ENCODE assay signal across 17 cellular contexts in genomic region chr18:35828591-35828990, GRCh38.
DNase-seq lines count a peak whose midpoint lies in the region; ATAC-seq and TF ChIP-seq lines count a peak whose summit lies in the region.
"Had no signal": no experiment of that assay in that cellular context is flagged by ENCODE, and none has a peak within 500 bp of the region (broad histone marks: within the 10 kb centered on the region; RNA-seq: fewer than 3 reads in every experiment).

No MANE protein-coding gene starts in this region.

- no peak overlapping the region for H3K27ac Mint-ChIP-seq in endothelial cell (ENCODE audit: unreplicated experiment)
- H3K27ac Mint-ChIP-seq: B cell; CD4-positive, alpha-beta T cell had no signal

- H3K9me3 Mint-ChIP-seq in endothelial cell (ENCODE audit: unreplicated experiment): peaks cover 33% of the 10 kb centered on the region

- peaks cover 24% of the 10 kb centered on the region for H3K36me3 Mint-ChIP-seq in endothelial cell (ENCODE audit: low read depth, unreplicated experiment)

- peaks cover 27% of the 10 kb centered on the region for H3K9me3 ChIP-seq in ES-I3 (ENCODE audit: control insufficient read depth, insufficient read depth, low read length)
- peaks cover 20% of the 10 kb centered on the region; the same call in 1 of the 2 replicates for H3K9me3 ChIP-seq in HUES6 (ENCODE audit: control insufficient read depth, insufficient read depth, low read depth, low read length)
- H3K9me3 ChIP-seq in iPS-20b (ENCODE audit: insufficient read depth, low read depth, low read length): peaks cover 23% of the 10 kb centered on the region; the same call in 1 of the 2 replicates

- H3K4me3 ChIP-seq in HUES6 (ENCODE audit: low read depth, low read length) (no peak overlapping the region), iPS-20b (ENCODE audit: low read length) (no peak overlapping the region)
- H3K4me3 ChIP-seq: K562 had no signal

- no peak for TF ChIP-seq CTCF in endothelial cell (IDR thresholded peaks at IDR 0.05; ENCODE audit: unreplicated experiment)

- no peaks in the 10 kb centered on the region for H3K4me1 Mint-ChIP-seq in endothelial cell (ENCODE audit: unreplicated experiment)

- no peaks in the 10 kb centered on the region for H3K36me3 ChIP-seq in ES-I3 (ENCODE audit: insufficient read depth, low read length)
- no peaks in the 10 kb centered on the region for H3K36me3 ChIP-seq in HUES6 (ENCODE audit: control insufficient read depth, insufficient read depth, low read length)
- no peaks in the 10 kb centered on the region for H3K36me3 ChIP-seq in iPS-20b (ENCODE audit: insufficient read depth, low read depth, low read length)

- DNase-seq in endothelial cell (ENCODE audit: low spot score): no peak
- DNase-seq in activated CD4-positive, alpha-beta T cell treated with anti-CD3 and anti-CD28 coated beads, Interleukin-2, amount 50 U/mL, for 4 hours: no peak
- DNase-seq in Kasumi-1 (lab: John Stamatoyannopoulos, UW): no peak
- no peak for DNase-seq in left lobe of liver (ENCODE audit: low spot score)
- DNase-seq: C1 segment of cervical spinal cord; CD4-positive, alpha-beta T cell; DMS153; DMS79 treated with DMSO at 0.1 percent for 48 hours; EL; GF-D8; H7 had no signal

- H3K27me3 Mint-ChIP-seq in endothelial cell (ENCODE audit: unreplicated experiment): peaks cover 4% of the 10 kb centered on the region

- no peak for ATAC-seq in GM21786 (IDR thresholded peaks at IDR 0.05; ENCODE audit: unreplicated experiment)
- no peak for ATAC-seq in left lobe of liver
- ATAC-seq: K562 had no signal

- H3K4me3 Mint-ChIP-seq in endothelial cell (ENCODE audit: unreplicated experiment): peak overlapping the region; percentile 12
- H3K4me3 Mint-ChIP-seq: B cell; CD4-positive, alpha-beta T cell had no signal

- H3K27ac ChIP-seq in HUES6 (ENCODE audit: low read depth, low read length): peak overlapping the region; percentile 98
- peak overlapping the region; percentile 98 for H3K27ac ChIP-seq in iPS-20b (ENCODE audit: low read length)

- H3K27me3 ChIP-seq in HUES6 (ENCODE audit: control insufficient read depth, insufficient read depth, low read length) (no peaks in the 10 kb centered on the region), iPS-20b (ENCODE audit: insufficient read depth, low read length) (no peaks in the 10 kb centered on the region)

- H3K9ac ChIP-seq in ES-I3 (ENCODE audit: low read depth, low read length) (peak overlapping the region; percentile 5; the same call in 1 of the 2 replicates), HUES6 (ENCODE audit: low read length) (peak overlapping the region; percentile 86), iPS-20b (ENCODE audit: low read depth, low read length) (peak overlapping the region; percentile 69; the same call in 1 of the 2 replicates)

- H3K4me1 ChIP-seq in ES-I3 (ENCODE audit: insufficient read depth, low read length): peaks cover 33% of the 10 kb centered on the region
- H3K4me1 ChIP-seq in HUES6 (ENCODE audit: control insufficient read depth, insufficient read depth, low read length): peaks cover 48% of the 10 kb centered on the region
- peaks cover 26% of the 10 kb centered on the region for H3K4me1 ChIP-seq in iPS-20b (ENCODE audit: insufficient read depth, low read length)

Comparison
In these comparisons a context has a peak if more than half of its experiments do, and no peak if none do; other contexts are left out.
1. H3K9ac ChIP-seq: peak in every context shown above with its lines; median percentile 86 in HUES6; 69 in iPS-20b; 5 in ES-I3.